Comparison of ENCODE assay signal across 18 cellular contexts in the genomic region with DNA sequence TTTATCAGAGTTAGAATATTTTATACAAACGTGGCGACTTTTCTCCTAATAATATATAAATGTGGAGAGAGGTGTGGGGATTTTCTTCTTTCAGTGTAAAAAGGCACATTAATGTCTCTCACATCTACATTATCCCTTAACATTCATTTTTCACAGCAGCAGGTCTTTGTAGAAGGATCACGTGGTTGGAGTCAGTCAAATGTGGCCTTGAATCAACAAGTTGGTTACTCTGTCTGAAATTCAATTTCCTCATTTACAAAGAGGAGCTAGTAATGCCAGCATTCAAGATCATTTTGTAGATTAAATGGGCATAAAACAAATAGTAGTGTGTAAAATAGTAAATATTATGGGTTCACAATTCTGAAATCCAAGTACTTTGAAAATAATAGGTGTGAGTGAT.
"Had no signal": no experiment of that assay in that cellular context is flagged by ENCODE, and none has a peak within 500 bp of the region (broad histone marks: within the 10 kb centered on the region; RNA-seq: fewer than 3 reads in every experiment).

No MANE protein-coding gene starts in this region.

- H3K4me3 Mint-ChIP-seq: activated B cell treated with CpG ODN at 0.5 μM for 24 hours; activated CD8-positive, alpha-beta T cell treated with anti-CD3 and anti-CD28 coated beads for 36 hours; activated naive CD4-positive, alpha-beta T cell treated with anti-CD3 and anti-CD28 coated beads, Interleukin-2, amount 50 U/mL, for 24 hours; activated T-cell treated with anti-CD3 and anti-CD28 coated beads, Interleukin-2, amount 50 U/mL, for 4 hours; endodermal cell; stimulated activated naive CD8-positive, alpha-beta T cell treated with anti-CD3 and anti-CD28 coated beads, Interleukin-15, Interleukin-2, amounts not matched to agents 100 ng/mL and 50 ng/mL, for 24 hours had no signal

- H3K27me3 Mint-ChIP-seq: activated B cell treated with CpG ODN at 0.5 μM for 24 hours; activated CD8-positive, alpha-beta T cell treated with anti-CD3 and anti-CD28 coated beads for 36 hours; activated naive CD4-positive, alpha-beta T cell treated with anti-CD3 and anti-CD28 coated beads, Interleukin-2, amount 50 U/mL, for 24 hours; stimulated activated naive CD8-positive, alpha-beta T cell treated with anti-CD3 and anti-CD28 coated beads, Interleukin-15, Interleukin-2, amounts not matched to agents 100 ng/mL and 50 ng/mL, for 24 hours had no signal

- H3K27ac Mint-ChIP-seq: activated B cell treated with CpG ODN at 0.5 μM for 24 hours; activated CD8-positive, alpha-beta T cell treated with anti-CD3 and anti-CD28 coated beads for 36 hours; activated naive CD4-positive, alpha-beta T cell treated with anti-CD3 and anti-CD28 coated beads, Interleukin-2, amount 50 U/mL, for 24 hours; endodermal cell; stimulated activated naive CD8-positive, alpha-beta T cell treated with anti-CD3 and anti-CD28 coated beads, Interleukin-15, Interleukin-2, amounts not matched to agents 100 ng/mL and 50 ng/mL, for 24 hours had no signal

- H3K9me3 Mint-ChIP-seq: activated B cell treated with CpG ODN at 0.5 μM for 24 hours; activated CD8-positive, alpha-beta T cell treated with anti-CD3 and anti-CD28 coated beads for 36 hours; activated naive CD4-positive, alpha-beta T cell treated with anti-CD3 and anti-CD28 coated beads, Interleukin-2, amount 50 U/mL, for 24 hours; activated T-cell treated with anti-CD3 and anti-CD28 coated beads, Interleukin-2, amount 50 U/mL, for 4 hours; endodermal cell; stimulated activated naive CD8-positive, alpha-beta T cell treated with anti-CD3 and anti-CD28 coated beads, Interleukin-15, Interleukin-2, amounts not matched to agents 100 ng/mL and 50 ng/mL, for 24 hours had no signal

- H3K36me3 Mint-ChIP-seq: activated naive CD4-positive, alpha-beta T cell treated with anti-CD3 and anti-CD28 coated beads, Interleukin-2, amount 50 U/mL, for 24 hours had no signal

- H3K27me3 ChIP-seq: adrenal gland, dorsolateral prefrontal cortex, ovary, suprapubic skin had no signal

- DNase-seq: activated B cell treated with CpG ODN at 0.5 μM for 24 hours; activated CD4-positive, alpha-beta T cell treated with anti-CD3 and anti-CD28 coated beads for 48 hours; activated CD8-positive, alpha-beta T cell treated with anti-CD3 and anti-CD28 coated beads for 36 hours; activated effector memory CD4-positive, alpha-beta T cell treated with anti-CD3 and anti-CD28 coated beads, Interleukin-2, amount 50 U/mL, for 16 hours; activated T-cell treated with anti-CD3 and anti-CD28 coated beads, Interleukin-2, amount 50 U/mL, for 4 hours; adrenal gland; dorsolateral prefrontal cortex; endodermal cell; head of caudate nucleus; left cardiac atrium; lower lobe of right lung; midbrain; ovary; trophoblast cell had no signal

- H3K9me3 ChIP-seq: adrenal gland, lower lobe of right lung, ovary, suprapubic skin had no signal

- H3K4me1 ChIP-seq: adrenal gland, lower lobe of right lung, suprapubic skin had no signal

- H3K36me3 ChIP-seq: adrenal gland, lower lobe of right lung, ovary, suprapubic skin had no signal

- H3K4me1 Mint-ChIP-seq: activated B cell treated with CpG ODN at 0.5 μM for 24 hours; activated naive CD4-positive, alpha-beta T cell treated with anti-CD3 and anti-CD28 coated beads, Interleukin-2, amount 50 U/mL, for 24 hours had no signal

- FAIRE-seq: frontal cortex had no signal

- H3K27ac ChIP-seq: adrenal gland, dorsolateral prefrontal cortex, lower lobe of right lung, ovary, suprapubic skin had no signal

- H3K4me3 ChIP-seq: adrenal gland, dorsolateral prefrontal cortex, lower lobe of right lung, ovary, suprapubic skin had no signal
